Comparison of ENCODE assay signal across 8 cellular contexts in genomic region chrX:68196939-68197791, GRCh38.
A peak's percentile ranks its signal among the peaks of the same experiment; 100 is the strongest.
DNase-seq lines count a peak whose midpoint lies in the region; ATAC-seq, FAIRE-seq and TF ChIP-seq lines count a peak whose summit lies in the region.

No MANE protein-coding gene starts in this region.

- no peak overlapping the region for H3K27ac Mint-ChIP-seq in MCF 10A (ENCODE audit: low read depth, unreplicated experiment)

- H3K9me3 ChIP-seq in keratinocyte (ENCODE audit: control insufficient read depth, low read depth, low read length), result no peaks in the 10 kb centered on the region

- no peaks in the 10 kb centered on the region for H4K20me1 ChIP-seq in keratinocyte (ENCODE audit: control insufficient read depth, extremely low read depth, insufficient read depth, low read length)

- no peaks in the 10 kb centered on the region for H3K36me3 Mint-ChIP-seq in MCF 10A (ENCODE audit: insufficient read depth, unreplicated experiment)

- POLR2A ChIA-PET in MCF 10A (lab: Yijun Ruan, JAX), result interaction anchor here (0.6 to 1.2 kb wide), 7 partner anchors 93 to 517 kb away, joined by 3 to 5 read pairs (median 3); partner anchors contain the start of genes OPHN1 and YIPF6

- H3K27ac ChIP-seq in keratinocyte (ENCODE audit: control insufficient read depth, insufficient read depth, low read length), result no peak overlapping the region

- CTCF ChIA-PET in MCF 10A (lab: Yijun Ruan, JAX), result interaction anchor here (0.5 to 3.3 kb wide), 47 partner anchors 8 to 1716 kb away, joined by 3 to 33 read pairs (median 3); partner anchors contain the start of gene YIPF6

- BruUV-seq in MCF 10A (replicated peaks; lab: Mats Ljungman, UMichigan), result no TSS peak

- no peaks in the 10 kb centered on the region for H3K4me1 ChIP-seq in keratinocyte (ENCODE audit: control insufficient read depth, extremely low read depth, insufficient read depth, low read length)

- dilution Hi-C loops in keratinocyte (cut with MboI; ENCODE audit: extremely low pct_ligation_motif_present, low sequenced_read_pairs), result no loop called here

- TF ChIP-seq CTCF in MCF 10A (IDR thresholded peaks at IDR 0.05; ENCODE audit: unreplicated experiment) (peak; percentile 69), keratinocyte (optimal IDR thresholded peaks at IDR 0.05 in 1 of 3, IDR thresholded peaks at IDR 0.05 in 1 of 3, conservative IDR thresholded peaks at IDR 0.05 in 1 of 3; ENCODE audit: extremely low read depth in 1 of 3, insufficient read depth in 2 of 3, low read length in 3 of 3) (peak; percentile 70 to 77 (median 70))

- no peak overlapping the region for H2AFZ ChIP-seq in keratinocyte (ENCODE audit: control insufficient read depth, low read length)

- H3K27me3 ChIP-seq in keratinocyte (ENCODE audit: control insufficient read depth, extremely low read depth, insufficient read depth, low read length), result no peaks in the 10 kb centered on the region

- H3K4me3 ChIP-seq in keratinocyte (ENCODE audit: control insufficient read depth in 2 of 3, extremely low read depth in 1 of 3, insufficient read depth in 2 of 3, low read depth in 1 of 3, low read length in 3 of 3), result no peak overlapping the region

- no peak overlapping the region for H3K4me3 Mint-ChIP-seq in MCF 10A (ENCODE audit: unreplicated experiment)

- H3K9me1 ChIP-seq in keratinocyte (ENCODE audit: control insufficient read depth, extremely low read depth, insufficient read depth, low read length), result no peaks in the 10 kb centered on the region

- H3K27me3 Mint-ChIP-seq in MCF 10A (ENCODE audit: insufficient read depth, unreplicated experiment), result peaks cover 22% of the 10 kb centered on the region

- no peaks in the 10 kb centered on the region for H3K36me3 ChIP-seq in keratinocyte (ENCODE audit: control insufficient read depth in 2 of 2, extremely low read depth in 1 of 2, insufficient read depth in 2 of 2, low read length in 2 of 2)

- H3K9me3 Mint-ChIP-seq in MCF 10A (ENCODE audit: unreplicated experiment), result no peaks in the 10 kb centered on the region

- H3K4me1 Mint-ChIP-seq in MCF 10A (ENCODE audit: insufficient read depth, unreplicated experiment), result no peaks in the 10 kb centered on the region

- ATAC-seq in GM18520 (IDR thresholded peaks at IDR 0.05; ENCODE audit: unreplicated experiment) (peak; percentile 78), HG03354 (IDR thresholded peaks at IDR 0.05; ENCODE audit: poor library complexity, severe bottlenecking, unreplicated experiment) (peak; percentile 90), HG03457 (IDR thresholded peaks at IDR 0.05; ENCODE audit: unreplicated experiment) (no peak)

- intact Hi-C loops in MCF 10A (cut with micrococcal nuclease), result loop anchor here (1.0 to 10.0 kb wide), 6 partner anchors 265 to 1088 kb away; no protein-coding TSS in a partner anchor

- no peaks in the 10 kb centered on the region for H3K79me2 ChIP-seq in keratinocyte (ENCODE audit: control insufficient read depth, insufficient read depth, low read length)

- no peak overlapping the region for H3K4me2 ChIP-seq in keratinocyte (ENCODE audit: control insufficient read depth, extremely low read depth, insufficient read depth, low read depth, low read length)

- no peak overlapping the region for H3K9ac ChIP-seq in keratinocyte (ENCODE audit: control insufficient read depth, extremely low read depth, insufficient read depth, low read length)

- peak; percentile 88 for FAIRE-seq in keratinocyte (lab: Jason Lieb, UNC)

- DNase-seq in D341Med (ENCODE audit: low spot score), result peak; percentile 57
- DNase-seq in NCI-H82 (lab: John Stamatoyannopoulos, UW), result peak; percentile 77
- DNase-seq in MCF 10A (ENCODE audit: unreplicated experiment), result peak; percentile 73
- peak; percentile 11 for DNase-seq in keratinocyte (ENCODE audit: low read depth, low spot score)
- DNase-seq in stromal cell of bone marrow (ENCODE audit: low read depth), result peak; percentile 20

Comparison
In these comparisons a context has a peak if more than half of its experiments do, and no peak if none do; other contexts are left out.
1. DNase-seq: peak in every context shown above with its lines; median percentile 77 in NCI-H82; 73 in MCF 10A; 57 in D341Med; 20 in stromal cell of bone marrow; 11 in keratinocyte.